8 cellular contexts compared by ENCODE assay signal in genomic region chr1:38991638-38992449, GRCh38. TPM values are rescaled to one million over a fixed set of nuclear protein-coding genes. Genes with fewer than 3 reads are reported as not detected.
DNase-seq lines count a peak whose midpoint lies in the region; ATAC-seq and TF ChIP-seq lines count a peak whose summit lies in the region.

No MANE protein-coding gene starts in this region.

- TF ChIP-seq CTCF in LNCaP clone FGC (IDR thresholded peaks at IDR 0.05; ENCODE audit: control insufficient read depth, extremely low read depth, insufficient read depth) = no peak
- no peak for TF ChIP-seq CTCF in fibroblast of the aortic adventitia (IDR thresholded peaks at IDR 0.05; ENCODE audit: insufficient read depth, low read length)

- H3K27ac Mint-ChIP-seq in activated CD8-positive, alpha-beta T cell treated with anti-CD3 and anti-CD28 coated beads, Interleukin-2, amount 10 ng/mL, durations not matched to agents 7 days and 5 days = peak overlapping the region; percentile 70
- peak overlapping the region; percentile 39 to 72 for H3K27ac Mint-ChIP-seq in natural killer cell treated with Interleukin-12 subunit alpha and Interleukin-12 subunit beta and Interleukin-15 and Interleukin-18, amount 100 ng/mL, for 72 hours

- POLR2A ChIA-PET in activated CD8-positive, alpha-beta T cell treated with anti-CD3 and anti-CD28 coated beads, Interleukin-2, amount 10 ng/mL, durations not matched to agents 7 days and 5 days (lab: Charles Lee) = interaction anchor here (0.6 to 1.3 kb wide), 2 partner anchors 15 to 75 kb away, joined by 4 to 5 read pairs; no protein-coding TSS in a partner anchor

- peaks cover 48% of the 10 kb centered on the region for H3K4me1 Mint-ChIP-seq in activated CD8-positive, alpha-beta T cell treated with anti-CD3 and anti-CD28 coated beads, Interleukin-2, amount 10 ng/mL, durations not matched to agents 7 days and 5 days (ENCODE audit: low read depth)
- peaks cover 33 to 34% of the 10 kb centered on the region in 2 donors for H3K4me1 Mint-ChIP-seq in natural killer cell treated with Interleukin-12 subunit alpha and Interleukin-12 subunit beta and Interleukin-15 and Interleukin-18, amount 100 ng/mL, for 72 hours (ENCODE audit: low read depth in 2 of 2)

- H3K4me3 ChIP-seq in LNCaP clone FGC (ENCODE audit: low read depth, low read length) (peak overlapping the region; percentile 83), fibroblast of the aortic adventitia (ENCODE audit: low read depth, low read length) (peak overlapping the region; percentile 89)

- no peaks in the 10 kb centered on the region for H3K27me3 Mint-ChIP-seq in activated CD8-positive, alpha-beta T cell treated with anti-CD3 and anti-CD28 coated beads, Interleukin-2, amount 10 ng/mL, durations not matched to agents 7 days and 5 days (ENCODE audit: low read depth)
- no peaks in the 10 kb centered on the region for H3K27me3 Mint-ChIP-seq in natural killer cell treated with Interleukin-12 subunit alpha and Interleukin-12 subunit beta and Interleukin-15 and Interleukin-18, amount 100 ng/mL, for 72 hours

- no peak for ATAC-seq in activated CD8-positive, alpha-beta T cell treated with anti-CD3 and anti-CD28 coated beads, Interleukin-2, amount 10 ng/mL, durations not matched to agents 7 days and 5 days
- no peak for ATAC-seq in natural killer cell treated with Interleukin-12 subunit alpha and Interleukin-12 subunit beta and Interleukin-15 and Interleukin-18, amount 100 ng/mL, for 72 hours

- DNase-seq in SIG-M5 treated with dmso at 0.1 percent for 504 hours (lab: John Stamatoyannopoulos, UW; ENCODE audit: unreplicated experiment) = peak; percentile 23
- no peak for DNase-seq in SIG-M5 (lab: John Stamatoyannopoulos, UW)
- DNase-seq in LNCaP clone FGC (ENCODE audit: low read depth) = no peak
- DNase-seq in activated CD8-positive, alpha-beta T cell treated with anti-CD3 and anti-CD28 coated beads, Interleukin-2, amount 10 ng/mL, durations not matched to agents 7 days and 5 days = peak; percentile 25
- peak; percentile 29 for DNase-seq in fibroblast of the aortic adventitia (ENCODE audit: low read depth)
- no peak for DNase-seq in natural killer cell treated with Interleukin-12 subunit alpha and Interleukin-12 subunit beta and Interleukin-15 and Interleukin-18, amount 100 ng/mL, for 72 hours (ENCODE audit: low spot score)
- DNase-seq in ureter (ENCODE audit: low spot score) = peak; percentile 49
- DNase-seq in GM19240 (ENCODE audit: insufficient read length, low spot score) = no peak

- CTCF ChIA-PET in activated CD8-positive, alpha-beta T cell treated with anti-CD3 and anti-CD28 coated beads, Interleukin-2, amount 10 ng/mL, durations not matched to agents 7 days and 5 days (lab: Charles Lee) = interaction anchor here (1.4 kb wide), 1 partner anchor 100 kb away, joined by 4 read pairs; no protein-coding TSS in a partner anchor

- no peaks in the 10 kb centered on the region for H3K9me3 Mint-ChIP-seq in activated CD8-positive, alpha-beta T cell treated with anti-CD3 and anti-CD28 coated beads, Interleukin-2, amount 10 ng/mL, durations not matched to agents 7 days and 5 days (ENCODE audit: insufficient read depth)
- no peaks in the 10 kb centered on the region for H3K9me3 Mint-ChIP-seq in natural killer cell treated with Interleukin-12 subunit alpha and Interleukin-12 subunit beta and Interleukin-15 and Interleukin-18, amount 100 ng/mL, for 72 hours

- H3K36me3 Mint-ChIP-seq in activated CD8-positive, alpha-beta T cell treated with anti-CD3 and anti-CD28 coated beads, Interleukin-2, amount 10 ng/mL, durations not matched to agents 7 days and 5 days (ENCODE audit: low read depth) = peaks cover 37% of the 10 kb centered on the region
- peaks cover 10% of the 10 kb centered on the region for H3K36me3 Mint-ChIP-seq in natural killer cell treated with Interleukin-12 subunit alpha and Interleukin-12 subunit beta and Interleukin-15 and Interleukin-18, amount 100 ng/mL, for 72 hours

- H3K4me3 Mint-ChIP-seq in activated CD8-positive, alpha-beta T cell treated with anti-CD3 and anti-CD28 coated beads, Interleukin-2, amount 10 ng/mL, durations not matched to agents 7 days and 5 days = peak overlapping the region; percentile 79
- peak overlapping the region; percentile 83 for H3K4me3 Mint-ChIP-seq in natural killer cell treated with Interleukin-12 subunit alpha and Interleukin-12 subunit beta and Interleukin-15 and Interleukin-18, amount 100 ng/mL, for 72 hours

RNA-seq across cellular contexts. Expression of gene AKIRIN1, which starts 0.8 kb away (rescaled TPM):
- 10 to 100 TPM; 51.2 to 53.8 TPM for total RNA-seq in activated CD8-positive, alpha-beta T cell treated with anti-CD3 and anti-CD28 coated beads, Interleukin-2, amount 10 ng/mL, durations not matched to agents 7 days and 5 days
- 32.8 and 33.6 TPM in 2 replicates for total RNA-seq in fibroblast of the aortic adventitia (ENCODE audit: low replicate concordance)
- total RNA-seq in natural killer cell treated with Interleukin-12 subunit alpha and Interleukin-12 subunit beta and Interleukin-15 and Interleukin-18, amount 100 ng/mL, for 72 hours = 10 to 100 TPM; 71.0 to 88.3 TPM
- 49.6 TPM for total RNA-seq in ureter

RNA-seq across cellular contexts. Expression of gene NDUFS5, which starts 34.3 kb away (rescaled TPM):
- 100 to 1,000 TPM; 134 to 138 TPM for total RNA-seq in activated CD8-positive, alpha-beta T cell treated with anti-CD3 and anti-CD28 coated beads, Interleukin-2, amount 10 ng/mL, durations not matched to agents 7 days and 5 days
- total RNA-seq in fibroblast of the aortic adventitia (ENCODE audit: low replicate concordance) (365 and 456 TPM in 2 replicates), ureter (160 TPM)
- 100 to 1,000 TPM; 134 to 142 TPM for total RNA-seq in natural killer cell treated with Interleukin-12 subunit alpha and Interleukin-12 subunit beta and Interleukin-15 and Interleukin-18, amount 100 ng/mL, for 72 hours

RNA-seq across cellular contexts. Expression of gene RHBDL2, which starts 50.2 kb away (rescaled TPM):
- not detected for total RNA-seq in activated CD8-positive, alpha-beta T cell treated with anti-CD3 and anti-CD28 coated beads, Interleukin-2, amount 10 ng/mL, durations not matched to agents 7 days and 5 days
- 0.81 TPM in 1 of 2 replicates, not detected in the other for total RNA-seq in fibroblast of the aortic adventitia (ENCODE audit: low replicate concordance)
- total RNA-seq in natural killer cell treated with Interleukin-12 subunit alpha and Interleukin-12 subunit beta and Interleukin-15 and Interleukin-18, amount 100 ng/mL, for 72 hours = not detected
- 19.3 TPM for total RNA-seq in ureter

Comparison
In these comparisons a context has a peak if more than half of its experiments do, and no peak if none do; other contexts are left out.
1. DNase-seq: peak in SIG-M5 treated with dmso at 0.1 percent for 504 hours (single experiment), activated CD8-positive, alpha-beta T cell treated with anti-CD3 and anti-CD28 coated beads, Interleukin-2, amount 10 ng/mL, durations not matched to agents 7 days and 5 days (single experiment), fibroblast of the aortic adventitia (single experiment) and ureter (single experiment); none in SIG-M5 (single experiment), LNCaP clone FGC (single experiment), natural killer cell treated with Interleukin-12 subunit alpha and Interleukin-12 subunit beta and Interleukin-15 and Interleukin-18, amount 100 ng/mL, for 72 hours (single experiment) and GM19240 (single experiment).
2. RNA of gene RHBDL2, which starts 50.2 kb away (total RNA-seq): 19.3 TPM in ureter (single experiment); 0.81 TPM in fibroblast of the aortic adventitia, not detected in activated CD8-positive, alpha-beta T cell treated with anti-CD3 and anti-CD28 coated beads, Interleukin-2, amount 10 ng/mL, durations not matched to agents 7 days and 5 days and not detected in natural killer cell treated with Interleukin-12 subunit alpha and Interleukin-12 subunit beta and Interleukin-15 and Interleukin-18, amount 100 ng/mL, for 72 hours; every median in the first group is over 10 times any median in the second.